ENCODE assay signal across 1 cellular context in the genomic region with DNA sequence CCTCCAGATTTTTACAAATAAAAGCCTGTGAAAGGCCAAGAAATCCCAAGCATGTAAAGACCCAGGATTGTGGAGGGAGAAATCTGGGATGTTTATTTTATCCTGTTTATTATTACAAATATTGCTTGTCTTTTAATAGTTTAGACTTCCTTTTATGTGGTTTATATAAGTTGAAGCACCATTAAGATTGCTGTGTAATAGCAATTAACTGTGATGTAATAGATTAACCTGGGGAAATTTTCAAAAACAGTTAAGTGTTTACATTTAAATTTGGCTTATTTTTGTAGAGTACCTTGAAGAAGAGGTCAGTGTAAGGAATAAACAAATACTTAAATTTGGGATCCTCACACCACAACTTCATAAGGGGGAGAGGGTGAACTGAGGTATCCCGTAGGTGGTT.
TF ChIP-seq lines count a peak whose summit lies in the region.

No MANE protein-coding gene starts in this region.

TF ChIP-seq in K562, 482 proteins besides CTCF, POLR2A, EP300 and RAD21 (continued from another document):
- no peak for TF ChIP-seq GTF2A2 (tag; IDR thresholded peaks at IDR 0.05)
